In genomic region chr20:58894652-58895051, GRCh38 we compare ENCODE assay signal across 11 cellular contexts. TPM values are rescaled to one million over a fixed set of nuclear protein-coding genes. Genes with fewer than 3 reads are reported as not detected.
DNase-seq lines count a peak whose midpoint lies in the region; ATAC-seq and TF ChIP-seq lines count a peak whose summit lies in the region.
"Had no signal": no experiment of that assay in that cellular context is flagged by ENCODE, and none has a peak within 500 bp of the region (broad histone marks: within the 10 kb centered on the region; RNA-seq: fewer than 3 reads in every experiment).

No MANE protein-coding gene starts in this region.

- intact Hi-C loops in activated CD4-positive, alpha-beta T cell treated with anti-CD3 and anti-CD28 coated beads, Interleukin-2, amount 10 ng/mL, durations not matched to agents 24 days and 14 days (cut with micrococcal nuclease): loop anchor here (5.0 kb wide), 2 partner anchors 268 to 587 kb away; partner anchors contain the start of genes RAB22A and ZNF831
- intact Hi-C loops in spleen (cut with DNase I; ENCODE audit: low total_unique reads): loop anchor here (10.0 kb wide), 1 partner anchor 110 kb away; the partner anchor contains the start of gene CTSZ

- TF ChIP-seq POLR2A in spleen (IDR thresholded peaks at IDR 0.05): no peak

- H3K36me3 Mint-ChIP-seq in activated CD4-positive, alpha-beta T cell treated with anti-CD3 and anti-CD28 coated beads, Interleukin-2, amount 10 ng/mL, durations not matched to agents 24 days and 14 days (ENCODE audit: low read depth): peaks cover 45% of the 10 kb centered on the region

- peak overlapping the region; percentile 29 for H3K4me3 ChIP-seq in WI38 (ENCODE audit: low read depth, low read length)
- peak overlapping the region; percentile 19 for H3K4me3 ChIP-seq in fibroblast of villous mesenchyme (ENCODE audit: low read depth, low read length)
- peak overlapping the region in 2 of 8 donors; percentile 71 to 87 for H3K4me3 ChIP-seq in spleen

- no peaks in the 10 kb centered on the region for H3K27me3 Mint-ChIP-seq in activated CD4-positive, alpha-beta T cell treated with anti-CD3 and anti-CD28 coated beads, Interleukin-2, amount 10 ng/mL, durations not matched to agents 24 days and 14 days

- TF ChIP-seq CTCF in WI38 (IDR thresholded peaks at IDR 0.05; ENCODE audit: low read depth, low read length): no peak
- no peak for TF ChIP-seq CTCF in fibroblast of villous mesenchyme (IDR thresholded peaks at IDR 0.05; ENCODE audit: insufficient read depth, low read depth, low read length)
- TF ChIP-seq CTCF in spleen (IDR thresholded peaks at IDR 0.05 in 8 of 11, conservative IDR thresholded peaks at IDR 0.05 in 3 of 11): no peak

- peaks cover 53% of the 10 kb centered on the region for H3K4me1 Mint-ChIP-seq in activated CD4-positive, alpha-beta T cell treated with anti-CD3 and anti-CD28 coated beads, Interleukin-2, amount 10 ng/mL, durations not matched to agents 24 days and 14 days

- peaks cover 0 to 42% (median 8%) of the 10 kb centered on the region in 6 donors for H3K36me3 ChIP-seq in spleen

- H3K27ac Mint-ChIP-seq in activated CD4-positive, alpha-beta T cell treated with anti-CD3 and anti-CD28 coated beads, Interleukin-2, amount 10 ng/mL, durations not matched to agents 24 days and 14 days: peak overlapping the region; percentile 48

- no peak for ATAC-seq in GM18517 (IDR thresholded peaks at IDR 0.05; ENCODE audit: unreplicated experiment)

- no peaks in the 10 kb centered on the region for H3K9me3 ChIP-seq in spleen

- H3K4me1 ChIP-seq in spleen: peaks cover 52 to 77% (median 66%) of the 10 kb centered on the region in 6 donors

- peak overlapping the region; percentile 86 for H3K4me3 Mint-ChIP-seq in activated CD4-positive, alpha-beta T cell treated with anti-CD3 and anti-CD28 coated beads, Interleukin-2, amount 10 ng/mL, durations not matched to agents 24 days and 14 days

- H3K27ac ChIP-seq in spleen: peak overlapping the region in 7 of 8 donors; percentile 1 to 99 (median 98)
- H3K27ac ChIP-seq: brain microvascular endothelial cell had no signal

- DNase-seq in activated CD4-positive, alpha-beta T cell treated with anti-CD3 and anti-CD28 coated beads, Interleukin-2, amount 10 ng/mL, durations not matched to agents 24 days and 14 days: no peak
- no peak for DNase-seq in activated CD4-positive, alpha-beta T cell treated with anti-CD3 and anti-CD28 coated beads for 4 hours
- DNase-seq in fibroblast of villous mesenchyme (ENCODE audit: low read depth): no peak
- DNase-seq in spleen: no peak
- DNase-seq in NCI-H2081 treated with DMSO at 0.1 percent for 48 hours (lab: John Stamatoyannopoulos, UW): no peak
- DNase-seq in NCI-H524 (lab: John Stamatoyannopoulos, UW): no peak
- DNase-seq: brain microvascular endothelial cell, islet precursor cell, NCI-H1417 treated with DMSO at 0.1 percent for 48 hours had no signal

- no peaks in the 10 kb centered on the region for H3K9me3 Mint-ChIP-seq in activated CD4-positive, alpha-beta T cell treated with anti-CD3 and anti-CD28 coated beads, Interleukin-2, amount 10 ng/mL, durations not matched to agents 24 days and 14 days

- no peaks in the 10 kb centered on the region for H3K27me3 ChIP-seq in spleen (replicated peaks in 1 of 7)
- H3K27me3 ChIP-seq: brain microvascular endothelial cell had no signal

RNA-seq across cellular contexts. Expression of gene GNAS, which starts 42.1 kb away (rescaled TPM):
- total RNA-seq in activated CD4-positive, alpha-beta T cell treated with anti-CD3 and anti-CD28 coated beads, Interleukin-2, amount 10 ng/mL, durations not matched to agents 24 days and 14 days: 500 and 523 TPM in 2 replicates
- total RNA-seq in fibroblast of villous mesenchyme (345 and 361 TPM in 2 replicates), spleen (100 to 1,000 TPM; 745 to 849 (median 769) TPM)
- 100 to 1,000 TPM; 722 to 854 (median 771) TPM for polyA plus RNA-seq in spleen

RNA-seq across cellular contexts. Expression of gene GNAS-AS1, which starts 44.0 kb away (rescaled TPM):
- 0.64 and 1.6 TPM in 2 replicates for total RNA-seq in activated CD4-positive, alpha-beta T cell treated with anti-CD3 and anti-CD28 coated beads, Interleukin-2, amount 10 ng/mL, durations not matched to agents 24 days and 14 days
- total RNA-seq in fibroblast of villous mesenchyme (0.43 and 0.64 TPM in 2 replicates), spleen (1 to 10 TPM in 2 of 7 donors, under 1 TPM in 3, not detected in 2; 0.44 to 1.1 (median 0.70) TPM)
- polyA plus RNA-seq in spleen: under 1 TPM; 0.18 to 0.32 (median 0.22) TPM
